In genomic region chr11:72773291-72773690, GRCh38 we compare ENCODE assay signal across 11 cellular contexts. TPM values are rescaled to one million over a fixed set of nuclear protein-coding genes. Genes with fewer than 3 reads are reported as not detected.
DNase-seq lines count a peak whose midpoint lies in the region; ATAC-seq and TF ChIP-seq lines count a peak whose summit lies in the region.
"Had no signal": no experiment of that assay in that cellular context is flagged by ENCODE, and none has a peak within 500 bp of the region (broad histone marks: within the 10 kb centered on the region; RNA-seq: fewer than 3 reads in every experiment).

No MANE protein-coding gene starts in this region.

- no peaks in the 10 kb centered on the region for H3K27me3 ChIP-seq in A673 (replicated peaks; ENCODE audit: insufficient read depth, low read depth, low read length, poor library complexity)
- no peaks in the 10 kb centered on the region for H3K27me3 ChIP-seq in lung (ENCODE audit: control insufficient read depth, insufficient read depth)

- peaks cover 12% of the 10 kb centered on the region for H3K4me1 ChIP-seq in A673 (ENCODE audit: insufficient read depth, low read length, poor library complexity, severe bottlenecking)
- H3K4me1 ChIP-seq in lung (ENCODE audit: control insufficient read depth in 2 of 2, insufficient read depth in 2 of 2, low read length in 2 of 2), result peaks cover 0 to 17% of the 10 kb centered on the region in 2 donors

- DNase-seq in A673 (ENCODE audit: low spot score) (peak; percentile 73), LHCN-M2 (ENCODE audit: low read depth) (peak; percentile 84), cardiac fibroblast (ENCODE audit: low read depth in 2 of 2) (peak; percentile 84 to 86), lung (ENCODE audit: low spot score) (no peak), lower leg skin (ENCODE audit: low spot score in 2 of 2) (no peak), coronary artery (ENCODE audit: low spot score) (no peak), KG1 (lab: John Stamatoyannopoulos, UW) (no peak)
- DNase-seq: activated CD4-positive, alpha-beta T cell treated with anti-CD3 and anti-CD28 coated beads, Interleukin-2, amount 50 U/mL, for 4 hours; Calu3; NCI-H2171 had no signal

- WGBS in lung, 2 donors, result 63 to 66% methylated on average over 5 of the region's 5 CpGs
- 23% methylated on average over 5 of the region's 5 CpGs for WGBS in lower leg skin, 2 donors

- TF ChIP-seq POLR2A in lower leg skin (IDR thresholded peaks at IDR 0.05), result no peak

- H3K27ac ChIP-seq in A673 (ENCODE audit: low read depth, low read length, poor library complexity, severe bottlenecking) (no peak overlapping the region), lung (ENCODE audit: low read depth in 1 of 2, low read length in 1 of 2) (peak overlapping the region in 1 of 2 donors; percentile 49), coronary artery (no peak overlapping the region)

- POLR2A ChIA-PET in A673 (lab: Charles Lee; ENCODE audit: low non-redundant PET), result no interaction called here

- H3K36me3 ChIP-seq in A673 (ENCODE audit: insufficient read depth, low read length, poor library complexity, severe bottlenecking) (no peaks in the 10 kb centered on the region), lung (ENCODE audit: control insufficient read depth in 2 of 2, insufficient read depth in 2 of 2, low read length in 2 of 2) (no peaks in the 10 kb centered on the region)

- no TSS peak for BruUV-seq in A673 (replicated peaks; lab: Mats Ljungman, UMichigan)

- H3K9me3 ChIP-seq in A673 (ENCODE audit: low read depth, low read length, poor library complexity, severe bottlenecking), result no peaks in the 10 kb centered on the region
- H3K9me3 ChIP-seq in lung (ENCODE audit: control insufficient read depth in 2 of 2, insufficient read depth in 1 of 2, low read length in 1 of 2), result peaks cover 0 to 1% of the 10 kb centered on the region in 2 donors

- intact Hi-C loops in A673 (cut with micrococcal nuclease; ENCODE audit: unreplicated experiment) (no loop called here), lower leg skin (cut with DNase I; ENCODE audit: low total_unique reads) (no loop called here)

- H3K4me3 ChIP-seq in A673 (ENCODE audit: low read depth, low read length, poor library complexity, severe bottlenecking), result no peak overlapping the region
- H3K4me3 ChIP-seq in cardiac fibroblast (replicated peaks in 1 of 2; ENCODE audit: low read depth in 2 of 2, low read length in 2 of 2), result no peak overlapping the region
- H3K4me3 ChIP-seq in lung, result no peak overlapping the region
- no peak overlapping the region for H3K4me3 ChIP-seq in lower leg skin (ENCODE audit: low read depth, poor library complexity, severe bottlenecking)
- no peak overlapping the region for H3K4me3 ChIP-seq in coronary artery

- ATAC-seq in lung (ENCODE audit: insufficient read depth, low FRiP score) (peak; percentile 46), GM19395 (IDR thresholded peaks at IDR 0.05; ENCODE audit: unreplicated experiment) (no peak)

- CTCF ChIA-PET in A673 (lab: Charles Lee), result no interaction called here

- no peak for TF ChIP-seq CTCF in A673 (conservative IDR thresholded peaks at IDR 0.05; ENCODE audit: low read depth, low read length)
- no peak for TF ChIP-seq CTCF in cardiac fibroblast (IDR thresholded peaks at IDR 0.05; ENCODE audit: low read depth, low read length)
- no peak for TF ChIP-seq CTCF in lung (IDR thresholded peaks at IDR 0.05; ENCODE audit: control extremely low read depth, extremely low read depth)
- TF ChIP-seq CTCF in lower leg skin (IDR thresholded peaks at IDR 0.05), result no peak
- no peak for TF ChIP-seq CTCF in coronary artery (IDR thresholded peaks at IDR 0.05)

RNA-seq across cellular contexts. Expression of gene STARD10, which starts 20.6 kb away (rescaled TPM):
- 16.9 and 18.3 TPM in 2 replicates for total RNA-seq in A673 (2021)
- total RNA-seq in LHCN-M2 (2014; rRNA removed), result 3.2 and 7.4 TPM in 2 replicates
- polyA plus RNA-seq in LHCN-M2 (2012), result 7.9 TPM
- total RNA-seq in lung, result 100 to 1,000 TPM in 1 of 2 donors, 10 to 100 TPM in 1; 97.1 to 108 TPM
- polyA plus RNA-seq in lung, result 100 to 1,000 TPM in 1 of 2 donors, 10 to 100 TPM in 1; 66.5 to 198 TPM
- 100 to 1,000 TPM in 3 of 4 donors, 10 to 100 TPM in 1; 90.3 to 119 (median 110) TPM for total RNA-seq in lower leg skin

RNA-seq across cellular contexts. Expression of gene ARAP1, which starts 21.1 kb away (rescaled TPM):
- total RNA-seq in A673 (2021) (66.1 and 68.4 TPM in 2 replicates), LHCN-M2 (2014; rRNA removed) (50.1 and 51.3 TPM in 2 replicates), lung (100 to 1,000 TPM; 168 to 218 TPM), lower leg skin (10 to 100 TPM; 60.6 to 89.6 (median 80.6) TPM)
- 25.0 TPM for polyA plus RNA-seq in LHCN-M2 (2012)
- polyA plus RNA-seq in lung, result 100 to 1,000 TPM; 134 to 178 TPM

RNA-seq across cellular contexts. Expression of gene ATG16L2, which starts 40.9 kb away (rescaled TPM):
- total RNA-seq in A673 (2021) (8.6 and 11.7 TPM in 2 replicates), LHCN-M2 (2014; rRNA removed) (8.0 and 9.8 TPM in 2 replicates), lung (10 to 100 TPM; 42.6 to 61.9 TPM), lower leg skin (100 to 1,000 TPM in 1 of 4 donors, 10 to 100 TPM in 3; 82.6 to 157 (median 92.9) TPM)
- 3.0 TPM for polyA plus RNA-seq in LHCN-M2 (2012)
- polyA plus RNA-seq in lung, result 10 to 100 TPM; 60.8 to 86.0 TPM

Comparison
In these comparisons a context has a peak if more than half of its experiments do, and no peak if none do; other contexts are left out.
1. DNase-seq: peak in A673 (single experiment), LHCN-M2 (single experiment) and cardiac fibroblast (2 of 2); none in lung (single experiment), lower leg skin (0 of 2), coronary artery (single experiment) and KG1 (single experiment).